ENCODE assay signal across 1 cellular context in genomic region chr1:160978510-160978927, GRCh38.
TF ChIP-seq lines count a peak whose summit lies in the region.

No MANE protein-coding gene starts in this region.

TF ChIP-seq in H1, 55 proteins besides CTCF, POLR2A, EP300 and RAD21:
- TF ChIP-seq SP1 (IDR thresholded peaks at IDR 0.05; ENCODE audit: low read depth, low read length), result no peak
- no peak for TF ChIP-seq TEAD4 (IDR thresholded peaks at IDR 0.05; ENCODE audit: low read depth, low read length)
- TF ChIP-seq POU5F1 (IDR thresholded peaks at IDR 0.05; ENCODE audit: low read depth, low read length), result no peak
- TF ChIP-seq YY1 (IDR thresholded peaks at IDR 0.05; ENCODE audit: low read depth, low read length), result no peak
- no peak for TF ChIP-seq ZNF274 (IDR thresholded peaks at IDR 0.05; ENCODE audit: borderline replicate concordance, extremely low read depth, low read length)
- TF ChIP-seq CBX5 (IDR thresholded peaks at IDR 0.05; ENCODE audit: low read depth, low read length), result no peak
TF ChIP-seq in H1: peak in this region for 0.
